Comparison of ENCODE assay signal across 11 cellular contexts in genomic region chr7:142420554-142421362, GRCh38.
A peak's percentile ranks its signal among the peaks of the same experiment; 100 is the strongest.
DNase-seq lines count a peak whose midpoint lies in the region; ATAC-seq and TF ChIP-seq lines count a peak whose summit lies in the region.
"Had no signal": no experiment of that assay in that cellular context is flagged by ENCODE, and none has a peak within 500 bp of the region (broad histone marks: within the 10 kb centered on the region; RNA-seq: fewer than 3 reads in every experiment).

No MANE protein-coding gene starts in this region.

- no peaks in the 10 kb centered on the region for H3K36me3 ChIP-seq in mesendoderm (ENCODE audit: control insufficient read depth, insufficient read depth, low read length)

- H3K36me3 Mint-ChIP-seq in mesothelial cell of epicardium, result no peaks in the 10 kb centered on the region

- H3K27ac Mint-ChIP-seq in mesothelial cell of epicardium, result no peak overlapping the region

- DNase-seq in Daoy (ENCODE audit: low read depth) (peak; percentile 53), HT1080 (ENCODE audit: low read depth) (peak; percentile 58), astrocyte of the hippocampus (ENCODE audit: low read depth, low spot score) (peak; percentile 46), mesendoderm (peak; percentile 87), mesothelial cell of epicardium (ENCODE audit: low spot score in 2 of 2, unreplicated experiment in 2 of 2) (no peak)
- no peak for DNase-seq in stimulated activated CD4-positive, alpha-beta T cell treated with anti-CD3 and anti-CD28 coated beads, Interleukin-15, amount 100 ng/mL, for 24 hours
- DNase-seq: amygdala; kidney glomerular epithelial cell; stimulated activated CD4-positive, alpha-beta T cell treated with anti-CD3 and anti-CD28 coated beads, Interleukin-1b, Interleukin-23, amount 100 ng/mL, for 48 hours had no signal

- no peaks in the 10 kb centered on the region for H3K4me1 ChIP-seq in mesendoderm (ENCODE audit: control insufficient read depth, low read depth, low read length)

- no peak overlapping the region for H3K4ac ChIP-seq in mesendoderm (ENCODE audit: low read depth, low read length)

- H3K27me3 ChIP-seq in mesendoderm (ENCODE audit: insufficient read depth, low read length, poor library complexity), result no peaks in the 10 kb centered on the region

- H2BK120ac ChIP-seq in mesendoderm (ENCODE audit: low read depth, low read length), result no peak overlapping the region

- TF ChIP-seq CTCF in mesothelial cell of epicardium (IDR thresholded peaks at IDR 0.05; ENCODE audit: unreplicated experiment), result no peak

- H3K56ac ChIP-seq in mesendoderm (ENCODE audit: low read length), result no peak overlapping the region

- H3K4me3 ChIP-seq in mesendoderm (ENCODE audit: low read length), result no peak overlapping the region

- no peaks in the 10 kb centered on the region for H3K79me2 ChIP-seq in mesendoderm (ENCODE audit: control insufficient read depth, insufficient read depth, low read length)

- H2BK5ac ChIP-seq in mesendoderm (ENCODE audit: low read length), result no peak overlapping the region

- no peak overlapping the region for H2BK15ac ChIP-seq in mesendoderm (replicated peaks; ENCODE audit: low read depth)

- ATAC-seq in GM21737 (IDR thresholded peaks at IDR 0.05; ENCODE audit: unreplicated experiment) (no peak), HG02798 (IDR thresholded peaks at IDR 0.05; ENCODE audit: poor library complexity, unreplicated experiment) (no peak)

- H3K4me1 Mint-ChIP-seq in mesothelial cell of epicardium, result no peaks in the 10 kb centered on the region

- H3K79me1 ChIP-seq in mesendoderm (ENCODE audit: low read length), result no peaks in the 10 kb centered on the region

- no peak overlapping the region for H2AK5ac ChIP-seq in mesendoderm (ENCODE audit: low read length)

- no peak overlapping the region for H3K18ac ChIP-seq in mesendoderm (ENCODE audit: low read length)

- H4K8ac ChIP-seq in mesendoderm (ENCODE audit: low read depth, low read length), result no peak overlapping the region

- no peak overlapping the region for H3K4me3 Mint-ChIP-seq in mesothelial cell of epicardium

- no CpG with 5 or more reads among the region's 5 CpGs for WGBS in mesendoderm (ENCODE audit: extremely low coverage, insufficient coverage, low lambda C conversion rate)

- no peak overlapping the region for H3K27ac ChIP-seq in mesendoderm (ENCODE audit: low read depth, low read length)

- H3K23ac ChIP-seq in mesendoderm (ENCODE audit: low read length), result no peak overlapping the region

- no peak overlapping the region for H3K9ac ChIP-seq in mesendoderm (ENCODE audit: low read length)

- no peak overlapping the region for H4K5ac ChIP-seq in mesendoderm (ENCODE audit: low read length)

- H3K27me3 Mint-ChIP-seq in mesothelial cell of epicardium (ENCODE audit: low read depth), result no peaks in the 10 kb centered on the region

- H3K9me3 Mint-ChIP-seq in mesothelial cell of epicardium, result no peaks in the 10 kb centered on the region

- H3K4me2 ChIP-seq in mesendoderm (ENCODE audit: low read length), result no peak overlapping the region

Comparison
In these comparisons a context has a peak if more than half of its experiments do, and no peak if none do; other contexts are left out.
1. DNase-seq: peak in Daoy (single experiment), HT1080 (single experiment), astrocyte of the hippocampus (single experiment) and mesendoderm (single experiment); none in mesothelial cell of epicardium (0 of 2) and stimulated activated CD4-positive, alpha-beta T cell treated with anti-CD3 and anti-CD28 coated beads, Interleukin-15, amount 100 ng/mL, for 24 hours (single experiment).